ENCODE assay signal across 1 cellular context in the genomic region with DNA sequence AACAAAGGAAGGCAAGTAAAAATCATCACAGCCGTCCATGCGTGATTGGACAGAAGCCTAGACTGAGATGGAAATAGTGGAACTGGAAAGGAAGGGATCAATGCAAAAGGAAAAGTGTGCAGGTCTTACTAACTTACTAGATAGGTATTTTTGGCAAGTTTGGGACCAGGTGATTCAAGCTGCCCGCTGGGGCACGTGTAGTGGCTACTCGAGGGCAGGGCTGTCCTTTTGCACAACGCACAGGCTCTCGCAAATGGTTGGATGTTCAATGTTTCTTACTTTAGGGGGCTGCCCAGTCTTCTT.
TF ChIP-seq lines count a peak whose summit lies in the region.

No MANE protein-coding gene starts in this region.

TF ChIP-seq in HepG2, 621 proteins besides CTCF, POLR2A, EP300 and RAD21:
- 0 out of 2 replicates have a peak, but pooled peaks have one; percentile 24 for TF ChIP-seq HDAC2 (CRISPR knock-in tag; IDR thresholded peaks at IDR 0.05)
- no peak for TF ChIP-seq SALL2 (CRISPR knock-in tag; IDR thresholded peaks at IDR 0.05)
- TF ChIP-seq, protein P1, sequence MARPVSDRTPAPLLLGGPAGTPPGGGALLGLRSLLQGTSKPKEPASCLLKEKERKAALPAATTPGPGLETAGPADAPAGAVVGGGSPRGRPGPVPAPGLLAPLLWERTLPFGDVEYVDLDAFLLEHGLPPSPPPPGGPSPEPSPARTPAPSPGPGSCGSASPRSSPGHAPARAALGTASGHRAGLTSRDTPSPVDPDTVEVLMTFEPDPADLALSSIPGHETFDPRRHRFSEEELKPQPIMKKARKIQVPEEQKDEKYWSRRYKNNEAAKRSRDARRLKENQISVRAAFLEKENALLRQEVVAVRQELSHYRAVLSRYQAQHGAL (CRISPR knock-in tag; IDR thresholded peaks at IDR 0.05; ENCODE audit: not compliant biosample characterization), result no peak
- 0 out of 2 replicates have a peak, but pooled peaks have one; percentile 10 for TF ChIP-seq KLF12 (CRISPR knock-in tag; IDR thresholded peaks at IDR 0.05; ENCODE audit: borderline replicate concordance)
- TF ChIP-seq, protein P2, sequence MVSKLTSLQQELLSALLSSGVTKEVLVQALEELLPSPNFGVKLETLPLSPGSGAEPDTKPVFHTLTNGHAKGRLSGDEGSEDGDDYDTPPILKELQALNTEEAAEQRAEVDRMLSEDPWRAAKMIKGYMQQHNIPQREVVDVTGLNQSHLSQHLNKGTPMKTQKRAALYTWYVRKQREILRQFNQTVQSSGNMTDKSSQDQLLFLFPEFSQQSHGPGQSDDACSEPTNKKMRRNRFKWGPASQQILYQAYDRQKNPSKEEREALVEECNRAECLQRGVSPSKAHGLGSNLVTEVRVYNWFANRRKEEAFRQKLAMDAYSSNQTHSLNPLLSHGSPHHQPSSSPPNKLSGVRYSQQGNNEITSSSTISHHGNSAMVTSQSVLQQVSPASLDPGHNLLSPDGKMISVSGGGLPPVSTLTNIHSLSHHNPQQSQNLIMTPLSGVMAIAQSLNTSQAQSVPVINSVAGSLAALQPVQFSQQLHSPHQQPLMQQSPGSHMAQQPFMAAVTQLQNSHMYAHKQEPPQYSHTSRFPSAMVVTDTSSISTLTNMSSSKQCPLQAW (CRISPR knock-in tag; IDR thresholded peaks at IDR 0.05), result peak; percentile 10; the same call in 1 of the 2 replicates
- TF ChIP-seq RFXAP (CRISPR knock-in tag; IDR thresholded peaks at IDR 0.05; ENCODE audit: borderline replicate concordance), result 0 out of 2 replicates have a peak, but pooled peaks have one; percentile 35
- 0 out of 2 replicates have a peak, but pooled peaks have one; percentile 27 for TF ChIP-seq BRD4 (CRISPR knock-in tag; IDR thresholded peaks at IDR 0.05)
- no peak for TF ChIP-seq PPARG (CRISPR knock-in tag; conservative IDR thresholded peaks at IDR 0.05)
- no peak for TF ChIP-seq KAT7 (CRISPR knock-in tag; IDR thresholded peaks at IDR 0.05; ENCODE audit: borderline replicate concordance)
- TF ChIP-seq, protein P3, sequence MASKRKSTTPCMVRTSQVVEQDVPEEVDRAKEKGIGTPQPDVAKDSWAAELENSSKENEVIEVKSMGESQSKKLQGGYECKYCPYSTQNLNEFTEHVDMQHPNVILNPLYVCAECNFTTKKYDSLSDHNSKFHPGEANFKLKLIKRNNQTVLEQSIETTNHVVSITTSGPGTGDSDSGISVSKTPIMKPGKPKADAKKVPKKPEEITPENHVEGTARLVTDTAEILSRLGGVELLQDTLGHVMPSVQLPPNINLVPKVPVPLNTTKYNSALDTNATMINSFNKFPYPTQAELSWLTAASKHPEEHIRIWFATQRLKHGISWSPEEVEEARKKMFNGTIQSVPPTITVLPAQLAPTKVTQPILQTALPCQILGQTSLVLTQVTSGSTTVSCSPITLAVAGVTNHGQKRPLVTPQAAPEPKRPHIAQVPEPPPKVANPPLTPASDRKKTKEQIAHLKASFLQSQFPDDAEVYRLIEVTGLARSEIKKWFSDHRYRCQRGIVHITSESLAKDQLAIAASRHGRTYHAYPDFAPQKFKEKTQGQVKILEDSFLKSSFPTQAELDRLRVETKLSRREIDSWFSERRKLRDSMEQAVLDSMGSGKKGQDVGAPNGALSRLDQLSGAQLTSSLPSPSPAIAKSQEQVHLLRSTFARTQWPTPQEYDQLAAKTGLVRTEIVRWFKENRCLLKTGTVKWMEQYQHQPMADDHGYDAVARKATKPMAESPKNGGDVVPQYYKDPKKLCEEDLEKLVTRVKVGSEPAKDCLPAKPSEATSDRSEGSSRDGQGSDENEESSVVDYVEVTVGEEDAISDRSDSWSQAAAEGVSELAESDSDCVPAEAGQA (IDR thresholded peaks at IDR 0.05; ENCODE audit: low read depth), result no peak
- TF ChIP-seq, protein P3 (CRISPR knock-in tag; IDR thresholded peaks at IDR 0.05; ENCODE audit: borderline replicate concordance), result 0 out of 2 replicates have a peak, but pooled peaks have one; percentile 27
- TF ChIP-seq HMGA1 (CRISPR knock-in tag; conservative IDR thresholded peaks at IDR 0.05), result no peak
- 0 out of 2 replicates have a peak, but pooled peaks have one; percentile 14 for TF ChIP-seq MAF1 (CRISPR knock-in tag; IDR thresholded peaks at IDR 0.05; ENCODE audit: borderline replicate concordance)
- TF ChIP-seq NFAT5 (CRISPR knock-in tag; IDR thresholded peaks at IDR 0.05), result peak; percentile 81
- no peak for TF ChIP-seq ZNF577 (CRISPR knock-in tag; IDR thresholded peaks at IDR 0.05; ENCODE audit: borderline replicate concordance, low read depth)
- 0 out of 2 replicates have a peak, but pooled peaks have one; percentile 13 for TF ChIP-seq MED13 (CRISPR knock-in tag; IDR thresholded peaks at IDR 0.05)
- 0 out of 2 replicates have a peak, but pooled peaks have one; percentile 42 for TF ChIP-seq ZNF766 (CRISPR knock-in tag; IDR thresholded peaks at IDR 0.05; ENCODE audit: borderline replicate concordance)
- TF ChIP-seq ZNF431 (CRISPR knock-in tag; IDR thresholded peaks at IDR 0.05; ENCODE audit: borderline replicate concordance, low read depth), result no peak
- TF ChIP-seq ELF3 (CRISPR knock-in tag; IDR thresholded peaks at IDR 0.05), result no peak
- 0 out of 2 replicates have a peak, but pooled peaks have one; percentile 45 for TF ChIP-seq ZNF552 (CRISPR knock-in tag; IDR thresholded peaks at IDR 0.05; ENCODE audit: borderline replicate concordance)
- 0 out of 2 replicates have a peak, but pooled peaks have one; percentile 6 for TF ChIP-seq SATB2 (CRISPR knock-in tag; IDR thresholded peaks at IDR 0.05)
- 0 out of 2 replicates have a peak, but pooled peaks have one; percentile 11 for TF ChIP-seq ZNF276 (CRISPR knock-in tag; IDR thresholded peaks at IDR 0.05; ENCODE audit: low read depth)
- no peak for TF ChIP-seq MXD4 (CRISPR knock-in tag; IDR thresholded peaks at IDR 0.05)
- peak; percentile 29; the same call in 1 of the 2 replicates for TF ChIP-seq ZNF263 (CRISPR knock-in tag; IDR thresholded peaks at IDR 0.05)
- TF ChIP-seq SMC3 (IDR thresholded peaks at IDR 0.05; ENCODE audit: low read length), result no peak
- no peak for TF ChIP-seq NR2F2 (IDR thresholded peaks at IDR 0.05; ENCODE audit: borderline replicate concordance, low read depth)
- peak; percentile 66; the same call in 1 of the 2 replicates for TF ChIP-seq ZNF256 (CRISPR knock-in tag; conservative IDR thresholded peaks at IDR 0.05)
- peak; percentile 65; the same call in 1 of the 2 replicates for TF ChIP-seq ZBTB38 (CRISPR knock-in tag; IDR thresholded peaks at IDR 0.05)
- TF ChIP-seq CENPT (CRISPR knock-in tag; IDR thresholded peaks at IDR 0.05; ENCODE audit: low read depth), result no peak
- no peak for TF ChIP-seq ZSCAN12 (CRISPR knock-in tag; IDR thresholded peaks at IDR 0.05)
- TF ChIP-seq SIN3A (IDR thresholded peaks at IDR 0.05; ENCODE audit: borderline replicate concordance, low read depth, low read length), result no peak
- TF ChIP-seq, protein P4, sequence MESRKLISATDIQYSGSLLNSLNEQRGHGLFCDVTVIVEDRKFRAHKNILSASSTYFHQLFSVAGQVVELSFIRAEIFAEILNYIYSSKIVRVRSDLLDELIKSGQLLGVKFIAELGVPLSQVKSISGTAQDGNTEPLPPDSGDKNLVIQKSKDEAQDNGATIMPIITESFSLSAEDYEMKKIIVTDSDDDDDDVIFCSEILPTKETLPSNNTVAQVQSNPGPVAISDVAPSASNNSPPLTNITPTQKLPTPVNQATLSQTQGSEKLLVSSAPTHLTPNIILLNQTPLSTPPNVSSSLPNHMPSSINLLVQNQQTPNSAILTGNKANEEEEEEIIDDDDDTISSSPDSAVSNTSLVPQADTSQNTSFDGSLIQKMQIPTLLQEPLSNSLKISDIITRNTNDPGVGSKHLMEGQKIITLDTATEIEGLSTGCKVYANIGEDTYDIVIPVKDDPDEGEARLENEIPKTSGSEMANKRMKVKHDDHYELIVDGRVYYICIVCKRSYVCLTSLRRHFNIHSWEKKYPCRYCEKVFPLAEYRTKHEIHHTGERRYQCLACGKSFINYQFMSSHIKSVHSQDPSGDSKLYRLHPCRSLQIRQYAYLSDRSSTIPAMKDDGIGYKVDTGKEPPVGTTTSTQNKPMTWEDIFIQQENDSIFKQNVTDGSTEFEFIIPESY (CRISPR knock-in tag; IDR thresholded peaks at IDR 0.05), result 0 out of 2 replicates have a peak, but pooled peaks have one; percentile 11
- TF ChIP-seq ZNF251 (CRISPR knock-in tag; IDR thresholded peaks at IDR 0.05), result 0 out of 2 replicates have a peak, but pooled peaks have one; percentile 30
- no peak for TF ChIP-seq ZNF674 (CRISPR knock-in tag; IDR thresholded peaks at IDR 0.05; ENCODE audit: low read depth)
